ENCODE assay signal across 16 cellular contexts in the genomic region with DNA sequence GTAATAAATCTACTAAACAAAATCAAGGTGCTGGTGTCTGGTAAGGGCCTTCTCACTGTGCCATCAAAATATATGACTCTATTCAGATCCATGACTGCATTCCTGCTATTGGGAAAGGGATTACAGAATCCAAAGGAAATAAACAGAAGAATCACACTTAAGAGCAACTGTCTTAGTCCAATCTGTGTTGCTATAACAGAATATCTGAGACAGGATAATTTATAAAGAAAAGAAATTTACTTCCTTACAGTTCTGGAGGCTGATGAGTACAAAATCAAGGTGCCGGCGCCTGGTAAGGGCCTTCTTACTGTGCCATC. TPM values are rescaled to one million over a fixed set of nuclear protein-coding genes. Genes with fewer than 3 reads are reported as not detected.
DNase-seq lines count a peak whose midpoint lies in the region; ATAC-seq and TF ChIP-seq lines count a peak whose summit lies in the region.
"Had no signal": no experiment of that assay in that cellular context is flagged by ENCODE, and none has a peak within 500 bp of the region (broad histone marks: within the 10 kb centered on the region; RNA-seq: fewer than 3 reads in every experiment).

No MANE protein-coding gene starts in this region.

- peak overlapping the region; percentile 63 for H3K27ac ChIP-seq in right cardiac atrium (ENCODE audit: low read length)
- peak overlapping the region; percentile 43 to 82 (median 68) for H3K27ac ChIP-seq in gastroesophageal sphincter

- CTCF ChIA-PET in activated CD8-positive, alpha-beta memory T cell treated with anti-CD3 and anti-CD28 coated beads, Interleukin-2, amount 10 ng/mL, durations not matched to agents 7 days and 5 days (lab: Charles Lee), result interaction anchor here (1.0 kb wide), 1 partner anchor 9 kb away, joined by 3 read pairs; no protein-coding TSS in a partner anchor

- ATAC-seq in right cardiac atrium (no peak), Right ventricle myocardium inferior (no peak), gastroesophageal sphincter (peak; percentile 65), sciatic nerve (peak; percentile 75)
- no peak for ATAC-seq in activated CD8-positive, alpha-beta memory T cell treated with anti-CD3 and anti-CD28 coated beads, Interleukin-2, amount 10 ng/mL, durations not matched to agents 7 days and 5 days
- ATAC-seq: activated CD8-positive, alpha-beta T cell treated with anti-CD3 and anti-CD28 coated beads for 36 hours; activated T-cell treated with anti-CD3 and anti-CD28 coated beads, Interleukin-2, amount 50 U/mL, for 72 hours; naive thymus-derived CD8-positive, alpha-beta T cell had no signal

- no peak for TF ChIP-seq CTCF in gastroesophageal sphincter (IDR thresholded peaks at IDR 0.05)

- H3K9me3 Mint-ChIP-seq in activated CD8-positive, alpha-beta memory T cell treated with anti-CD3 and anti-CD28 coated beads, Interleukin-2, amount 10 ng/mL, durations not matched to agents 7 days and 5 days (ENCODE audit: low read depth), result no peaks in the 10 kb centered on the region
- H3K9me3 Mint-ChIP-seq: activated CD8-positive, alpha-beta T cell treated with anti-CD3 and anti-CD28 coated beads for 36 hours; activated naive CD8-positive, alpha-beta T cell treated with anti-CD3 and anti-CD28 coated beads for 36 hours; activated T-cell treated with anti-CD3 and anti-CD28 coated beads, Interleukin-2, amount 50 U/mL, for 72 hours; naive thymus-derived CD8-positive, alpha-beta T cell had no signal

- H3K4me3 Mint-ChIP-seq in activated CD8-positive, alpha-beta memory T cell treated with anti-CD3 and anti-CD28 coated beads, Interleukin-2, amount 10 ng/mL, durations not matched to agents 7 days and 5 days, result no peak overlapping the region
- H3K4me3 Mint-ChIP-seq: activated CD8-positive, alpha-beta T cell treated with anti-CD3 and anti-CD28 coated beads for 36 hours; activated naive CD8-positive, alpha-beta T cell treated with anti-CD3 and anti-CD28 coated beads for 36 hours; activated T-cell treated with anti-CD3 and anti-CD28 coated beads, Interleukin-2, amount 50 U/mL, for 72 hours; naive thymus-derived CD8-positive, alpha-beta T cell had no signal

- H3K4me1 ChIP-seq in right cardiac atrium (ENCODE audit: control insufficient read depth, insufficient read depth, low read length), result peaks cover 3% of the 10 kb centered on the region
- H3K4me1 ChIP-seq in gastroesophageal sphincter, result peaks cover 2 to 31% (median 16%) of the 10 kb centered on the region in 3 donors

- no peak overlapping the region for H3K27ac Mint-ChIP-seq in activated CD8-positive, alpha-beta memory T cell treated with anti-CD3 and anti-CD28 coated beads, Interleukin-2, amount 10 ng/mL, durations not matched to agents 7 days and 5 days
- H3K27ac Mint-ChIP-seq: activated CD8-positive, alpha-beta T cell treated with anti-CD3 and anti-CD28 coated beads for 36 hours; activated naive CD8-positive, alpha-beta T cell treated with anti-CD3 and anti-CD28 coated beads for 36 hours; activated T-cell treated with anti-CD3 and anti-CD28 coated beads, Interleukin-2, amount 50 U/mL, for 72 hours had no signal

- peaks cover 0 to 10% of the 10 kb centered on the region in 2 donors for H3K36me3 ChIP-seq in gastroesophageal sphincter

- intact Hi-C loops in right cardiac atrium (cut with DNase I) (no loop called here), Right ventricle myocardium inferior (cut with DNase I) (no loop called here), sciatic nerve (cut with DNase I) (no loop called here)

- DNase-seq in right cardiac atrium, result no peak
- no peak for DNase-seq in Right ventricle myocardium inferior (ENCODE audit: missing footprints)
- DNase-seq in sciatic nerve (ENCODE audit: low spot score), result no peak
- DNase-seq in NCI-H1092 (lab: John Stamatoyannopoulos, UW), result no peak
- no peak for DNase-seq in activated CD8-positive, alpha-beta memory T cell treated with anti-CD3 and anti-CD28 coated beads, Interleukin-2, amount 10 ng/mL, durations not matched to agents 7 days and 5 days
- DNase-seq in UCSD-AML1 (lab: John Stamatoyannopoulos, UW; ENCODE audit: unreplicated experiment), result no peak
- no peak for DNase-seq in T-helper 2 cell
- DNase-seq: activated CD8-positive, alpha-beta T cell treated with anti-CD3 and anti-CD28 coated beads for 36 hours; activated naive CD8-positive, alpha-beta T cell treated with anti-CD3 and anti-CD28 coated beads for 36 hours; activated T-cell treated with anti-CD3 and anti-CD28 coated beads, Interleukin-2, amount 50 U/mL, for 72 hours; central memory CD4-positive, alpha-beta T cell; effector CD8-positive, alpha-beta T cell; naive thymus-derived CD8-positive, alpha-beta T cell; stimulated activated CD4-positive, alpha-beta T cell treated with anti-CD3 and anti-CD28 coated beads, Interleukin-4, amount 100 ng/mL, for 4 hours had no signal

- no peaks in the 10 kb centered on the region for H3K27me3 ChIP-seq in right cardiac atrium (ENCODE audit: control insufficient read depth, insufficient read depth)
- H3K27me3 ChIP-seq in gastroesophageal sphincter, result no peaks in the 10 kb centered on the region
- H3K27me3 ChIP-seq: tibial nerve had no signal

- H3K36me3 Mint-ChIP-seq in activated CD8-positive, alpha-beta memory T cell treated with anti-CD3 and anti-CD28 coated beads, Interleukin-2, amount 10 ng/mL, durations not matched to agents 7 days and 5 days, result peaks cover 8% of the 10 kb centered on the region

- H3K27me3 Mint-ChIP-seq in activated CD8-positive, alpha-beta memory T cell treated with anti-CD3 and anti-CD28 coated beads, Interleukin-2, amount 10 ng/mL, durations not matched to agents 7 days and 5 days, result no peaks in the 10 kb centered on the region
- H3K27me3 Mint-ChIP-seq: activated CD8-positive, alpha-beta T cell treated with anti-CD3 and anti-CD28 coated beads for 36 hours; activated naive CD8-positive, alpha-beta T cell treated with anti-CD3 and anti-CD28 coated beads for 36 hours; naive thymus-derived CD8-positive, alpha-beta T cell had no signal

- H3K4me3 ChIP-seq in right cardiac atrium (ENCODE audit: low read length) (no peak overlapping the region), gastroesophageal sphincter (no peak overlapping the region)
- H3K4me3 ChIP-seq: tibial nerve had no signal

- H3K4me1 Mint-ChIP-seq in activated CD8-positive, alpha-beta memory T cell treated with anti-CD3 and anti-CD28 coated beads, Interleukin-2, amount 10 ng/mL, durations not matched to agents 7 days and 5 days, result no peaks in the 10 kb centered on the region
- H3K4me1 Mint-ChIP-seq: activated naive CD8-positive, alpha-beta T cell treated with anti-CD3 and anti-CD28 coated beads for 36 hours; naive thymus-derived CD8-positive, alpha-beta T cell had no signal

- TF ChIP-seq POLR2A in gastroesophageal sphincter (IDR thresholded peaks at IDR 0.05), result no peak

- WGBS in right cardiac atrium, result 97% methylated on average over 2 of the region's 2 CpGs
- WGBS in gastroesophageal sphincter (ENCODE audit: low coverage in 1 of 2), 2 donors, result 77 to 81% methylated on average over 2 of the region's 2 CpGs

- no peak for TF ChIP-seq EP300 in gastroesophageal sphincter (IDR thresholded peaks at IDR 0.05)

- H3K9me3 ChIP-seq in right cardiac atrium (ENCODE audit: control insufficient read depth, low read length), result no peaks in the 10 kb centered on the region
- H3K9me3 ChIP-seq in gastroesophageal sphincter, result no peaks in the 10 kb centered on the region
- H3K9me3 ChIP-seq: tibial nerve had no signal

RNA-seq across cellular contexts. Expression of gene ALG9, which starts 51.4 kb away (rescaled TPM):
- total RNA-seq in right cardiac atrium, result 10 to 100 TPM; 17.0 to 84.9 (median 23.8) TPM
- polyA plus RNA-seq in right cardiac atrium, result 16.3 TPM
- total RNA-seq in Right ventricle myocardium inferior, result 14.5 TPM
- 10 to 100 TPM; 26.7 to 33.9 (median 31.1) TPM for total RNA-seq in gastroesophageal sphincter
- 27.6 TPM for total RNA-seq in sciatic nerve
- 10 to 100 TPM; 23.2 to 27.3 TPM for total RNA-seq in activated CD8-positive, alpha-beta memory T cell treated with anti-CD3 and anti-CD28 coated beads, Interleukin-2, amount 10 ng/mL, durations not matched to agents 7 days and 5 days

RNA-seq across cellular contexts. Expression of gene PPP2R1B, which starts 53.8 kb away (rescaled TPM):
- 10 to 100 TPM in 2 of 4 donors, 1 to 10 TPM in 2; 9.6 to 19.7 (median 10.3) TPM for total RNA-seq in right cardiac atrium
- 5.7 TPM for polyA plus RNA-seq in right cardiac atrium
- 7.8 TPM for total RNA-seq in Right ventricle myocardium inferior
- total RNA-seq in gastroesophageal sphincter, result 10 to 100 TPM; 11.1 to 21.9 (median 20.5) TPM
- 37.7 TPM for total RNA-seq in sciatic nerve
- total RNA-seq in activated CD8-positive, alpha-beta memory T cell treated with anti-CD3 and anti-CD28 coated beads, Interleukin-2, amount 10 ng/mL, durations not matched to agents 7 days and 5 days, result 10 to 100 TPM; 55.2 to 64.9 TPM

RNA-seq across cellular contexts. Expression of gene FDXACB1, which starts 58.9 kb away (rescaled TPM):
- total RNA-seq in right cardiac atrium (1 to 10 TPM; 1.6 to 1.7 (median 1.6) TPM), Right ventricle myocardium inferior (1.2 TPM), gastroesophageal sphincter (1 to 10 TPM in 2 of 4 donors, under 1 TPM in 2; 0.16 to 1.1 (median 0.99) TPM), sciatic nerve (1.7 TPM)
- polyA plus RNA-seq in right cardiac atrium, result 1.1 TPM
- 1 to 10 TPM; 4.7 to 7.1 TPM for total RNA-seq in activated CD8-positive, alpha-beta memory T cell treated with anti-CD3 and anti-CD28 coated beads, Interleukin-2, amount 10 ng/mL, durations not matched to agents 7 days and 5 days

RNA-seq across cellular contexts. Expression of gene CFAP68, which starts 59.3 kb away (rescaled TPM):
- total RNA-seq in right cardiac atrium, result 10 to 100 TPM; 22.8 to 51.1 (median 32.0) TPM
- 51.5 TPM for polyA plus RNA-seq in right cardiac atrium
- 27.2 TPM for total RNA-seq in Right ventricle myocardium inferior
- 10 to 100 TPM; 11.7 to 19.3 (median 17.5) TPM for total RNA-seq in gastroesophageal sphincter
- total RNA-seq in sciatic nerve, result 18.8 TPM
- 10 to 100 TPM; 16.4 to 20.4 TPM for total RNA-seq in activated CD8-positive, alpha-beta memory T cell treated with anti-CD3 and anti-CD28 coated beads, Interleukin-2, amount 10 ng/mL, durations not matched to agents 7 days and 5 days

Comparison
In these comparisons a context has a peak if more than half of its experiments do, and no peak if none do; other contexts are left out.
1. ATAC-seq: peak in gastroesophageal sphincter (single experiment) and sciatic nerve (single experiment); none in right cardiac atrium (0 of 2), Right ventricle myocardium inferior (single experiment) and activated CD8-positive, alpha-beta memory T cell treated with anti-CD3 and anti-CD28 coated beads, Interleukin-2, amount 10 ng/mL, durations not matched to agents 7 days and 5 days (single experiment).